ENCODE assay signal across 1 cellular context in genomic region chr11:65427691-65428577, GRCh38.
TF ChIP-seq lines count a peak whose summit lies in the region.

No MANE protein-coding gene starts in this region.

TF ChIP-seq in K562, 482 proteins besides CTCF, POLR2A, EP300 and RAD21 (continues in another document):
- TF ChIP-seq TBL1XR1 (IDR thresholded peaks at IDR 0.05; ENCODE audit: low read length in 2 of 2) (peak; percentile 2 to 76; a peak in 2 of 4 replicates), NFIC (IDR thresholded peaks at IDR 0.05) (peak; percentile 33; the same call in 1 of the 2 replicates), ZNF551 (CRISPR knock-in tag; IDR thresholded peaks at IDR 0.05) (peak; percentile 87), ZBTB11 (CRISPR knock-in tag; IDR thresholded peaks at IDR 0.05) (peak in 2 of 3 experiments; percentile 39 to 52; a peak in 1 of 6 replicates), SREBF1 (IDR thresholded peaks at IDR 0.05; ENCODE audit: borderline replicate concordance, low read depth, low read length) (no peak), SIRT6 (IDR thresholded peaks at IDR 0.05; ENCODE audit: low read depth, low read length) (peak; percentile 57), ZNF445 (CRISPR knock-in tag; IDR thresholded peaks at IDR 0.05; ENCODE audit: low read depth) (peak; percentile 17; the same call in 1 of the 2 replicates), FOSL1 (tag; conservative IDR thresholded peaks at IDR 0.05) (no peak), MYNN (IDR thresholded peaks at IDR 0.05) (peak; percentile 74), MYNN (CRISPR knock-in tag; IDR thresholded peaks at IDR 0.05) (no peak), ATF6 (CRISPR knock-in tag; IDR thresholded peaks at IDR 0.05) (no peak), ZNF316 (IDR thresholded peaks at IDR 0.05) (no peak), CGGBP1 (CRISPR knock-in tag; IDR thresholded peaks at IDR 0.05) (0 out of 2 replicates have a peak, but pooled peaks have one; percentile 66), POLR2AphosphoS5 (IDR thresholded peaks at IDR 0.05; ENCODE audit: control insufficient read depth, insufficient read depth, low read depth, low read length) (peak; percentile 85), SAP30 (IDR thresholded peaks at IDR 0.05; ENCODE audit: borderline replicate concordance, insufficient read depth, low read depth, low read length, poor library complexity, severe bottlenecking) (no peak), SMAD1 (IDR thresholded peaks at IDR 0.05; ENCODE audit: low read depth, low read length, partially characterized antibody) (peak; percentile 81), PHTF2 (CRISPR knock-in tag; IDR thresholded peaks at IDR 0.05) (peak; percentile 78; the same call in 1 of the 2 replicates), MYC (IDR thresholded peaks at IDR 0.05; ENCODE audit: low read depth, low read length) (0 out of 2 replicates have a peak, but pooled peaks have one; percentile 1), MYC (CRISPR knock-in tag; IDR thresholded peaks at IDR 0.05; ENCODE audit: borderline replicate concordance, low read depth) (no peak), MCM3 (IDR thresholded peaks at IDR 0.05) (no peak), ELF2 (CRISPR knock-in tag; IDR thresholded peaks at IDR 0.05) (0 out of 2 replicates have a peak, but pooled peaks have one; percentile 33), ZNF311 (CRISPR knock-in tag; IDR thresholded peaks at IDR 0.05) (no peak), ZNF668 (CRISPR knock-in tag; IDR thresholded peaks at IDR 0.05) (0 out of 2 replicates have a peak, but pooled peaks have one; percentile 29), SIN3A (IDR thresholded peaks at IDR 0.05; ENCODE audit: borderline replicate concordance in 2 of 2, control insufficient read depth in 1 of 2, low read depth in 2 of 2, low read length in 2 of 2) (peak in 1 of 2 experiments; percentile 67; a peak in 2 of 4 replicates), PBX2 (CRISPR knock-in tag; IDR thresholded peaks at IDR 0.05; ENCODE audit: low read depth) (no peak), PBX2 (tag; conservative IDR thresholded peaks at IDR 0.05; ENCODE audit: low read depth) (0 out of 2 replicates have a peak, but pooled peaks have one; percentile 9), DMBX1 (CRISPR knock-in tag; IDR thresholded peaks at IDR 0.05; ENCODE audit: borderline replicate concordance) (peak; percentile 16; the same call in 1 of the 2 replicates), CCAR2 (IDR thresholded peaks at IDR 0.05; ENCODE audit: low read depth, low read length) (no peak), MCM7 (IDR thresholded peaks at IDR 0.05) (no peak), PHF21A (IDR thresholded peaks at IDR 0.05; ENCODE audit: borderline replicate concordance, low read depth) (peak; percentile 44; the same call in 1 of the 2 replicates), SRSF7 (optimal IDR thresholded peaks at IDR 0.05; ENCODE audit: low read depth, low read length) (no peak), ID3 (CRISPR knock-in tag; IDR thresholded peaks at IDR 0.05) (no peak), ID3 (tag; IDR thresholded peaks at IDR 0.05) (no peak), NKRF (IDR thresholded peaks at IDR 0.05; ENCODE audit: borderline replicate concordance) (no peak), ZNF134 (CRISPR knock-in tag; conservative IDR thresholded peaks at IDR 0.05) (0 out of 2 replicates have a peak, but pooled peaks have one; percentile 32), RUNX1 (IDR thresholded peaks at IDR 0.05; ENCODE audit: low read depth) (peak; percentile 87; the same call in 1 of the 2 replicates), MED1 (CRISPR knock-in tag; IDR thresholded peaks at IDR 0.05; ENCODE audit: borderline replicate concordance) (peak; percentile 80; the same call in 1 of the 2 replicates), XRCC3 (IDR thresholded peaks at IDR 0.05) (no peak), NR4A1 (CRISPR knock-in tag; IDR thresholded peaks at IDR 0.05) (no peak), NR4A1 (tag; IDR thresholded peaks at IDR 0.05) (peak; percentile 44; the same call in 1 of the 2 replicates), HOXB6 (CRISPR knock-in tag; IDR thresholded peaks at IDR 0.05; ENCODE audit: borderline replicate concordance) (peak; percentile 74; the same call in 1 of the 2 replicates), FOXK2 (conservative IDR thresholded peaks at IDR 0.05 in 1 of 2, IDR thresholded peaks at IDR 0.05 in 1 of 2; ENCODE audit: low read depth in 2 of 2) (no peak; a peak in 1 of 4 replicates), FOXA3 (CRISPR knock-in tag; conservative IDR thresholded peaks at IDR 0.05 in 1 of 2, IDR thresholded peaks at IDR 0.05 in 1 of 2) (peak; percentile 5 to 15; a peak in 1 of 4 replicates), PTBP1 (IDR thresholded peaks at IDR 0.05; ENCODE audit: low read depth, low read length) (peak; percentile 20), ZNF444 (CRISPR knock-in tag; IDR thresholded peaks at IDR 0.05) (peak; percentile 79; the same call in 1 of the 2 replicates), GMEB1 (CRISPR knock-in tag; IDR thresholded peaks at IDR 0.05) (no peak), ZFP1 (CRISPR knock-in tag; IDR thresholded peaks at IDR 0.05) (peak; percentile 64; the same call in 1 of the 2 replicates), POLR2B (IDR thresholded peaks at IDR 0.05; ENCODE audit: low read depth, partially characterized antibody) (peak; percentile 91), HBP1 (CRISPR knock-in tag; IDR thresholded peaks at IDR 0.05) (peak; percentile 96), LARP7 (IDR thresholded peaks at IDR 0.05) (no peak), DLX4 (CRISPR knock-in tag; IDR thresholded peaks at IDR 0.05) (peak; percentile 80), TAL1 (IDR thresholded peaks at IDR 0.05) (no peak), TEAD4 (IDR thresholded peaks at IDR 0.05; ENCODE audit: low read length) (peak; percentile 24), TEAD4 (CRISPR knock-in tag; IDR thresholded peaks at IDR 0.05; ENCODE audit: borderline replicate concordance) (no peak), ZNF830 (CRISPR knock-in tag; IDR thresholded peaks at IDR 0.05) (0 out of 2 replicates have a peak, but pooled peaks have one; percentile 22), HMG20B (CRISPR knock-in tag; IDR thresholded peaks at IDR 0.05) (peak; percentile 86; the same call in 1 of the 2 replicates)
